ENCODE assay signal across 26 cellular contexts in genomic region chr5:167570431-167570830, GRCh38.
"Had no signal": no experiment of that assay in that cellular context is flagged by ENCODE, and none has a peak within 500 bp of the region (broad histone marks: within the 10 kb centered on the region; RNA-seq: fewer than 3 reads in every experiment).

No MANE protein-coding gene starts in this region.

- H3K4me3 Mint-ChIP-seq: immature natural killer cell; naive thymus-derived CD4-positive, alpha-beta T cell; nephron; stimulated activated effector memory CD8-positive, alpha-beta T cell treated with anti-CD3 and anti-CD28 coated beads, Interleukin-12 subunit alpha, Interleukin-12 subunit beta, amount 100 ng/mL, for 72 hours had no signal

- ATAC-seq: esophagus mucosa; gastrocnemius medialis; left lobe of liver; naive thymus-derived CD4-positive, alpha-beta T cell; psoas muscle; right cardiac atrium; stimulated activated effector memory CD8-positive, alpha-beta T cell treated with anti-CD3 and anti-CD28 coated beads, Interleukin-12 subunit alpha, Interleukin-12 subunit beta, amount 100 ng/mL, for 72 hours had no signal

- H3K27me3 ChIP-seq: ovary, thyroid gland, vagina had no signal

- H3K9me3 ChIP-seq: gastrocnemius medialis, ovary, psoas muscle, sigmoid colon, stomach, thyroid gland, vagina had no signal

- H3K27ac Mint-ChIP-seq: immature natural killer cell; naive thymus-derived CD4-positive, alpha-beta T cell; nephron; stimulated activated effector memory CD8-positive, alpha-beta T cell treated with anti-CD3 and anti-CD28 coated beads, Interleukin-12 subunit alpha, Interleukin-12 subunit beta, amount 100 ng/mL, for 72 hours had no signal

- H3K4me1 ChIP-seq: gastrocnemius medialis, psoas muscle had no signal

- H3K4me1 Mint-ChIP-seq: immature natural killer cell had no signal

- H3K36me3 ChIP-seq: gastrocnemius medialis, ovary, sigmoid colon, stomach, thyroid gland, vagina had no signal

- H3K9me3 Mint-ChIP-seq: nephron had no signal

- H3K27ac ChIP-seq: epithelial cell of prostate, gastrocnemius medialis, ovary, psoas muscle, sigmoid colon, stomach, thyroid gland, vagina had no signal

- H3K4me3 ChIP-seq: dorsolateral prefrontal cortex, gastrocnemius medialis, lung, ovary, psoas muscle, sigmoid colon, stomach, thyroid gland, vagina had no signal

- DNase-seq: dorsolateral prefrontal cortex; effector CD4-positive, alpha-beta T cell; gastrocnemius medialis; head of caudate nucleus; immature natural killer cell; islet precursor cell; midbrain; naive thymus-derived CD4-positive, alpha-beta T cell; occipital lobe; ovary; posterior cingulate gyrus; psoas muscle; right cardiac atrium; sigmoid colon; stimulated activated CD4-positive, alpha-beta T cell treated with anti-CD3 and anti-CD28 coated beads, Interleukin-2, amount 100 ng/mL, for 24 hours; stimulated activated CD4-positive, alpha-beta T cell treated with anti-CD3 and anti-CD28 coated beads, Interleukin-4, amount 100 ng/mL, for 24 hours; stimulated activated naive CD4-positive, alpha-beta T cell treated with Interleukin-2 at 50 U/mL for 16 hours; stomach; thyroid gland had no signal

- H3K36me3 Mint-ChIP-seq: immature natural killer cell; naive thymus-derived CD4-positive, alpha-beta T cell; stimulated activated effector memory CD8-positive, alpha-beta T cell treated with anti-CD3 and anti-CD28 coated beads, Interleukin-12 subunit alpha, Interleukin-12 subunit beta, amount 100 ng/mL, for 72 hours had no signal
